ENCODE assay signal across 1 cellular context in the genomic region with DNA sequence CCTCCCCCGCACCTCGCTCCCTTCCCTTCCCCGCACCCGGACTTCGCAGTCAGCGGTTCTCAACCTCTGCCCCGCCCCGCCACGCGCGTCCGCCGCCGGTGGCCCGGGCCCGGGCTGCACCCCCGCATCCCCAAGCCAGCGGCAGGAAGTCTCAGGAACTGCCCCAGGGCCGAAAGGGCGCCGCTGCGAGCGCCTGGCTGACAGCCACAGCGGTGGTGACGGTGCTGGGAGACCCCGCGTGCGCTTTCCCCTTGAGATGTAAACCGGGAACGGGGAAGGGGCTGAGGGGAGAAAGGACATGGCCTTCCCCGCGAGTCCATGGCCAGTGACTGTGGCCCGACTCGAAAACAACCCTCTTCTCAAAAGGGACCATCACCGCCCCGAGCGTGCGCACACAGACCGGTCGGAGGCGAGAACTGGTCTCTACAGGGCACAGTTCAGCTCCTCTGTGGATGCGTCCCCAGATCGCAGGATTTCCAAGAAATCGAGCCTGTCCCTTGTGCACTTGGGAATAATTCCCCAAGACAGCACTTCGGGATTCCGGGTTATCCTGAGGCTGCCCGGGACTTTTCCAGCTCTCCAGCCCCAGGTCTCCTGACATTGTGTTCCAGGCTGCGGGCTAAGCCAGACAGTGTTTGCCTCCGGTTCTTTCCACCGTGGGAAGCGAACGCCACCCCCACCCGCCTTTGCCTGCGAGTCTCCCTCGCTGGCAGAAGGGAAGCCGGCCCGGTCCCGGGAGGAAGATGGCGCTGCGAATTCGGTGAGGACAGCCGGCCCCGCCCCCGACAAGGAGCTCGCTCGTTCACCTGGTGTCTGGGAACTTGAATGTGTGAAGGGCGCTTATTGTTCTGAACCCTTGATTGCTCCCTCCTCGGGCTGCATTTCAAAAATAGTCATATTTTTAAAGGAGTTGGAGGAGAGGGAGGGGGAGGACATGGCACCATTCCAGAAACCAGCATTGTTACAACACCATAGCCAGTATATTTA.
TF ChIP-seq lines count a peak whose summit lies in the region.

No MANE protein-coding gene starts in this region.

TF ChIP-seq in H1, 55 proteins besides CTCF, POLR2A, EP300 and RAD21:
- TF ChIP-seq ASH2L (IDR thresholded peaks at IDR 0.05; ENCODE audit: low read length) (peak; percentile 9), KDM5A (IDR thresholded peaks at IDR 0.05; ENCODE audit: low read length) (no peak), SUZ12 (IDR thresholded peaks at IDR 0.05; ENCODE audit: low read length) (peak; percentile 46), HDAC6 (IDR thresholded peaks at IDR 0.05; ENCODE audit: low read depth, low read length) (no peak), CHD1 (IDR thresholded peaks at IDR 0.05; ENCODE audit: low read depth, low read length) (no peak), SAP30 (IDR thresholded peaks at IDR 0.05; ENCODE audit: insufficient read depth, insufficient replicate concordance, low read length) (no peak), MAX (IDR thresholded peaks at IDR 0.05) (0 out of 2 replicates have a peak, but pooled peaks have one; percentile 5), E2F6 (IDR thresholded peaks at IDR 0.05) (no peak), CREB1 (IDR thresholded peaks at IDR 0.05) (no peak), TAF1 (IDR thresholded peaks at IDR 0.05; ENCODE audit: low read depth, low read length) (peak; percentile 11; the same call in 1 of the 2 replicates), RBBP5 (IDR thresholded peaks at IDR 0.05; ENCODE audit: borderline replicate concordance, low read depth, low read length) (peak; percentile 15; the same call in 1 of the 2 replicates), YY1 (IDR thresholded peaks at IDR 0.05; ENCODE audit: low read depth, low read length) (peak; percentile 52; the same call in 1 of the 2 replicates), KDM4A (IDR thresholded peaks at IDR 0.05; ENCODE audit: low read depth, low read length, severe bottlenecking) (peak; percentile 77), PHF8 (conservative IDR thresholded peaks at IDR 0.05; ENCODE audit: low read depth, low read length) (0 out of 2 replicates have a peak, but pooled peaks have one; percentile 37), KDM1A (IDR thresholded peaks at IDR 0.05; ENCODE audit: borderline replicate concordance, low read length) (no peak), EZH2 (IDR thresholded peaks at IDR 0.05; ENCODE audit: low read depth, low read length, severe bottlenecking) (peak; percentile 0), FOSL1 (IDR thresholded peaks at IDR 0.05; ENCODE audit: insufficient read depth, low read depth, low read length) (no peak)
